9 cellular contexts compared by ENCODE assay signal in genomic region chr22:24772493-24773220, GRCh38. TPM values are rescaled to one million over a fixed set of nuclear protein-coding genes. Genes with fewer than 3 reads are reported as not detected.
DNase-seq lines count a peak whose midpoint lies in the region; ATAC-seq and TF ChIP-seq lines count a peak whose summit lies in the region.
"Had no signal": no experiment of that assay in that cellular context is flagged by ENCODE, and none has a peak within 500 bp of the region (broad histone marks: within the 10 kb centered on the region; RNA-seq: fewer than 3 reads in every experiment).

No MANE protein-coding gene starts in this region.

- peaks cover 28% of the 10 kb centered on the region for H3K27me3 Mint-ChIP-seq in chondrocyte (ENCODE audit: low read depth)
- peaks cover 6% of the 10 kb centered on the region for H3K27me3 Mint-ChIP-seq in nephron (ENCODE audit: low read depth)

- ATAC-seq in GM21825 (IDR thresholded peaks at IDR 0.05; ENCODE audit: unreplicated experiment) (no peak), GM21390 (IDR thresholded peaks at IDR 0.05; ENCODE audit: unreplicated experiment) (no peak)

- H3K4me3 Mint-ChIP-seq in chondrocyte (ENCODE audit: unreplicated experiment) = no peak overlapping the region
- H3K4me3 Mint-ChIP-seq in nephron = no peak overlapping the region
- H3K4me3 Mint-ChIP-seq: activated naive CD8-positive, alpha-beta T cell had no signal

- H3K9me2 ChIP-seq in MM.1S (replicated peaks; ENCODE audit: insufficient read depth, low read length) = no peaks in the 10 kb centered on the region

- H2AFZ ChIP-seq in MM.1S (ENCODE audit: low read length) = no peak overlapping the region

- TF ChIP-seq CTCF in MM.1S (IDR thresholded peaks at IDR 0.05; ENCODE audit: low read length) (peak; percentile 35), chondrocyte (IDR thresholded peaks at IDR 0.05) (peak; percentile 77), nephron (IDR thresholded peaks at IDR 0.05; ENCODE audit: unreplicated experiment in 3 of 3) (peak; percentile 63 to 71 (median 63))

- H3K27ac ChIP-seq in MM.1S (ENCODE audit: low read length) = no peak overlapping the region

- peaks cover 24% of the 10 kb centered on the region for H3K27me3 ChIP-seq in MM.1S (replicated peaks; ENCODE audit: insufficient read depth, low read length)

- H3K4me2 ChIP-seq in MM.1S (ENCODE audit: low read depth, low read length) = no peak overlapping the region

- H3K9me3 ChIP-seq in MM.1S (replicated peaks; ENCODE audit: insufficient read depth, low read length) = no peaks in the 10 kb centered on the region

- H3K27ac Mint-ChIP-seq in chondrocyte (ENCODE audit: unreplicated experiment) (no peak overlapping the region), nephron (no peak overlapping the region)
- H3K27ac Mint-ChIP-seq: activated naive CD8-positive, alpha-beta T cell had no signal

- H3K4me1 Mint-ChIP-seq in chondrocyte (ENCODE audit: low read depth) (no peaks in the 10 kb centered on the region), nephron (no peaks in the 10 kb centered on the region)

- H3F3A ChIP-seq in MM.1S (ENCODE audit: insufficient read depth, low read length) = 0 out of 2 replicates have a peak, but pooled peaks cover 3% of the 10 kb centered on the region

- no peaks in the 10 kb centered on the region for H3K36me3 ChIP-seq in MM.1S (replicated peaks; ENCODE audit: insufficient read depth, low read length)

- H3K9me3 Mint-ChIP-seq in chondrocyte (ENCODE audit: low read depth) = no peaks in the 10 kb centered on the region
- H3K9me3 Mint-ChIP-seq in nephron = no peaks in the 10 kb centered on the region

- H3K4me1 ChIP-seq in MM.1S (ENCODE audit: low read length) = no peaks in the 10 kb centered on the region

- no peaks in the 10 kb centered on the region for H3K36me3 Mint-ChIP-seq in chondrocyte (ENCODE audit: low read depth)
- no peaks in the 10 kb centered on the region for H3K36me3 Mint-ChIP-seq in nephron (ENCODE audit: low read depth)
- H3K36me3 Mint-ChIP-seq: activated naive CD8-positive, alpha-beta T cell had no signal

- H4K20me1 ChIP-seq in MM.1S (ENCODE audit: insufficient read depth, low read length) = no peaks in the 10 kb centered on the region

- DNase-seq in DMS114 treated with DMSO at 0.1 percent for 48 hours (lab: John Stamatoyannopoulos, UW; ENCODE audit: unreplicated experiment) (peak; percentile 70), MM.1S (no peak), chondrocyte (ENCODE audit: low spot score) (no peak), NCI-H187 (lab: John Stamatoyannopoulos, UW) (no peak)
- no peak for DNase-seq in stimulated activated CD4-positive, alpha-beta T cell treated with anti-CD3 and anti-CD28 coated beads, Interleukin-2, amount 100 ng/mL, for 48 hours

- no peaks in the 10 kb centered on the region for H3K79me2 ChIP-seq in MM.1S (ENCODE audit: low read length)

- no peak overlapping the region for H3K4me3 ChIP-seq in MM.1S (ENCODE audit: low read length)

- H3K9ac ChIP-seq in MM.1S (ENCODE audit: low read length) = no peak overlapping the region

RNA-seq across cellular contexts. Expression of gene PIWIL3, which starts 1.9 kb away (rescaled TPM):
- total RNA-seq in chondrocyte = not detected in 3 replicates

RNA-seq across cellular contexts. Expression of gene SGSM1, which starts 33.4 kb away (rescaled TPM):
- total RNA-seq in chondrocyte = 0.05 TPM in 1 of 3 replicates, not detected in the others
